In genomic region chr17:9021158-9021984, GRCh38 we compare ENCODE assay signal across 1 cellular context.
TF ChIP-seq lines count a peak whose summit lies in the region.

NTN1 (plus strand) TSS chr17:9021510; CDS start chr17:9022374, 864 bp downstream.

TF ChIP-seq in endothelial cell of umbilical vein, 7 proteins besides CTCF, POLR2A, EP300 and RAD21 (continued from another document):
- TF ChIP-seq POLR2AphosphoS5 (IDR thresholded peaks at IDR 0.05; ENCODE audit: insufficient read depth, low read depth, low read length) = no peak
- no peak for TF ChIP-seq MAX (IDR thresholded peaks at IDR 0.05; ENCODE audit: insufficient read depth, insufficient read length)
- TF ChIP-seq EZH2 (IDR thresholded peaks at IDR 0.05; ENCODE audit: borderline replicate concordance, low read depth, low read length, severe bottlenecking) = no peak
TF ChIP-seq in endothelial cell of umbilical vein: peak in this region for 0.
